In genomic region chr3:146131616-146132410, GRCh38 we compare ENCODE assay signal across 17 cellular contexts. TPM values are rescaled to one million over a fixed set of nuclear protein-coding genes. Genes with fewer than 3 reads are reported as not detected.
DNase-seq lines count a peak whose midpoint lies in the region; ATAC-seq and TF ChIP-seq lines count a peak whose summit lies in the region.
"Had no signal": no experiment of that assay in that cellular context is flagged by ENCODE, and none has a peak within 500 bp of the region (broad histone marks: within the 10 kb centered on the region; RNA-seq: fewer than 3 reads in every experiment).

No MANE protein-coding gene starts in this region.

- H3K4me1 ChIP-seq in heart right ventricle: peaks cover 0 to 59% (median 33%) of the 10 kb centered on the region in 9 donors
- H3K4me1 ChIP-seq in left ventricle myocardium inferior: peaks cover 61% of the 10 kb centered on the region
- H3K4me1 ChIP-seq in aorta (ENCODE audit: control insufficient read depth in 1 of 2, insufficient read depth in 2 of 2, low read length in 2 of 2): peaks cover 0 to 16% of the 10 kb centered on the region in 2 donors
- H3K4me1 ChIP-seq in endodermal cell (ENCODE audit: control insufficient read depth, insufficient read depth, low read length): no peaks in the 10 kb centered on the region
- no peaks in the 10 kb centered on the region for H3K4me1 ChIP-seq in CD8-positive, alpha-beta memory T cell (ENCODE audit: insufficient read depth, low read length)
- H3K4me1 ChIP-seq: BE2C had no signal

- H3K4me3 ChIP-seq in heart right ventricle (no peak overlapping the region), left ventricle myocardium inferior (no peak overlapping the region), aorta (ENCODE audit: low read length in 2 of 2) (no peak overlapping the region), endodermal cell (ENCODE audit: low read length) (no peak overlapping the region)
- no peak overlapping the region for H3K4me3 ChIP-seq in CD8-positive, alpha-beta memory T cell (ENCODE audit: low read length)
- H3K4me3 ChIP-seq: pancreas had no signal

- no peak overlapping the region for H3K9ac ChIP-seq in endodermal cell (ENCODE audit: extremely low read depth, low read length, poor library complexity, severe bottlenecking)

- no peaks in the 10 kb centered on the region for H3K9me3 Mint-ChIP-seq in endodermal cell
- H3K9me3 Mint-ChIP-seq in CD8-positive, alpha-beta memory T cell: no peaks in the 10 kb centered on the region

- peak in 6 of 8 donors; percentile 31 to 77 (median 57) for ATAC-seq in heart right ventricle
- ATAC-seq in aorta (ENCODE audit: low FRiP score): peak; percentile 56

- no peaks in the 10 kb centered on the region for H3K9me3 ChIP-seq in heart right ventricle
- no peaks in the 10 kb centered on the region for H3K9me3 ChIP-seq in left ventricle myocardium inferior (replicated peaks)
- no peaks in the 10 kb centered on the region for H3K9me3 ChIP-seq in aorta (ENCODE audit: control insufficient read depth, low read length)
- H3K9me3 ChIP-seq in endodermal cell (ENCODE audit: control insufficient read depth, low read length): no peaks in the 10 kb centered on the region
- no peaks in the 10 kb centered on the region for H3K9me3 ChIP-seq in CD8-positive, alpha-beta memory T cell (ENCODE audit: low read length)
- H3K9me3 ChIP-seq: BE2C, pancreas had no signal

- DNase-seq in heart right ventricle (no peak), left ventricle myocardium inferior (no peak), amniotic stem cell (lab: John Stamatoyannopoulos, UW) (peak; percentile 2), iris pigment epithelial cell (ENCODE audit: low read depth) (peak; percentile 76), aorta (no peak), endodermal cell (no peak), SK-N-DZ (ENCODE audit: low spot score) (no peak)
- DNase-seq in CD8-positive, alpha-beta memory T cell: no peak
- DNase-seq: activated CD4-positive, alpha-beta T cell treated with anti-CD3 and anti-CD28 coated beads for 48 hours; activated effector memory CD4-positive, alpha-beta T cell treated with Interleukin-2 at 50 U/mL for 16 hours; BE2C; effector memory CD4-positive, alpha-beta T cell; NCI-H187 treated with DMSO at 0.1 percent for 48 hours; pancreas; RPMI8226; stimulated activated CD4-positive, alpha-beta T cell treated with anti-CD3 and anti-CD28 coated beads, Interleukin-4, amount 100 ng/mL, for 1 hour; substantia nigra had no signal

- no peaks in the 10 kb centered on the region for H3K36me3 Mint-ChIP-seq in endodermal cell (ENCODE audit: low read depth)
- no peaks in the 10 kb centered on the region for H3K36me3 Mint-ChIP-seq in CD8-positive, alpha-beta memory T cell

- CTCF ChIA-PET in CD8-positive, alpha-beta memory T cell (lab: Charles Lee): no interaction called here

- H3K27me3 ChIP-seq in heart right ventricle (no peaks in the 10 kb centered on the region), left ventricle myocardium inferior (ENCODE audit: low read depth) (no peaks in the 10 kb centered on the region), aorta (ENCODE audit: control insufficient read depth in 1 of 2, insufficient read depth in 2 of 2, low read length in 1 of 2) (no peaks in the 10 kb centered on the region), endodermal cell (ENCODE audit: control insufficient read depth, insufficient read depth, low read length, poor library complexity, severe bottlenecking) (no peaks in the 10 kb centered on the region)
- no peaks in the 10 kb centered on the region for H3K27me3 ChIP-seq in CD8-positive, alpha-beta memory T cell (ENCODE audit: insufficient read depth, low read length, poor library complexity, severe bottlenecking)
- H3K27me3 ChIP-seq: BE2C, pancreas had no signal

- POLR2A ChIA-PET in CD8-positive, alpha-beta memory T cell (lab: Charles Lee): no interaction called here

- H3K27me3 Mint-ChIP-seq in endodermal cell (ENCODE audit: insufficient read depth): no peaks in the 10 kb centered on the region
- no peaks in the 10 kb centered on the region for H3K27me3 Mint-ChIP-seq in CD8-positive, alpha-beta memory T cell

- TF ChIP-seq CTCF in heart right ventricle (IDR thresholded peaks at IDR 0.05): no peak
- TF ChIP-seq CTCF in left ventricle myocardium inferior (IDR thresholded peaks at IDR 0.05; ENCODE audit: borderline replicate concordance): no peak
- no peak for TF ChIP-seq CTCF in endodermal cell (conservative IDR thresholded peaks at IDR 0.05)

- H3K4me1 Mint-ChIP-seq in endodermal cell: peaks cover 3% of the 10 kb centered on the region
- H3K4me1 Mint-ChIP-seq in CD8-positive, alpha-beta memory T cell: no peaks in the 10 kb centered on the region

- H3K27ac Mint-ChIP-seq in endodermal cell: no peak overlapping the region
- no peak overlapping the region for H3K27ac Mint-ChIP-seq in CD8-positive, alpha-beta memory T cell

- intact Hi-C loops in heart right ventricle (cut with DNase I) (no loop called here), left ventricle myocardium inferior (cut with micrococcal nuclease) (no loop called here), aorta (cut with DNase I) (no loop called here)

- H3K36me3 ChIP-seq in heart right ventricle (no peaks in the 10 kb centered on the region), left ventricle myocardium inferior (no peaks in the 10 kb centered on the region), aorta (ENCODE audit: control insufficient read depth in 1 of 2, insufficient read depth in 2 of 2, low read length in 1 of 2) (no peaks in the 10 kb centered on the region), endodermal cell (ENCODE audit: control insufficient read depth, insufficient read depth, low read length) (no peaks in the 10 kb centered on the region)
- no peaks in the 10 kb centered on the region for H3K36me3 ChIP-seq in CD8-positive, alpha-beta memory T cell (ENCODE audit: insufficient read depth, low read length)
- H3K36me3 ChIP-seq: BE2C, pancreas had no signal

- 84 to 94% methylated on average over 5 of the region's 5 CpGs for WGBS in heart right ventricle, 2 donors
- WGBS in aorta, 2 donors: 28 to 34% methylated on average over 5 of the region's 5 CpGs
- WGBS in endodermal cell (ENCODE audit: insufficient coverage in 1 of 2, insufficient read length in 1 of 2), 2 experiments: 86 to 91% methylated on average over 1 to 5 of the region's 5 CpGs

- H3K4me3 Mint-ChIP-seq in endodermal cell: no peak overlapping the region
- no peak overlapping the region for H3K4me3 Mint-ChIP-seq in CD8-positive, alpha-beta memory T cell

- peak overlapping the region in 1 of 10 donors; percentile 8 for H3K27ac ChIP-seq in heart right ventricle
- no peak overlapping the region for H3K27ac ChIP-seq in left ventricle myocardium inferior (replicated peaks)
- H3K27ac ChIP-seq in aorta (ENCODE audit: low read depth in 1 of 2, low read length in 2 of 2): peak overlapping the region; percentile 50 to 76
- H3K27ac ChIP-seq in endodermal cell (ENCODE audit: low read depth, low read length): no peak overlapping the region
- no peak overlapping the region for H3K27ac ChIP-seq in CD8-positive, alpha-beta memory T cell (ENCODE audit: low read depth, low read length)
- H3K27ac ChIP-seq: pancreas had no signal

RNA-seq across cellular contexts. Expression of gene PLOD2, which starts 29.2 kb away (rescaled TPM):
- total RNA-seq in heart right ventricle (10 to 100 TPM; 12.5 to 44.6 (median 16.8) TPM), left ventricle myocardium inferior (21.1 TPM), aorta (100 to 1,000 TPM; 109 to 147 TPM), endodermal cell (10 to 100 TPM; 37.9 to 65.5 TPM)
- polyA plus RNA-seq in heart right ventricle (10 to 100 TPM; 13.7 to 32.7 TPM), aorta (10 to 100 TPM; 15.4 to 30.8 TPM)
- 35.4 TPM for polyA plus RNA-seq in endodermal cell (2013, experiment 1 of 2)
- polyA plus RNA-seq in endodermal cell (2013, experiment 2 of 2): 40.9 TPM
- 17.1 and 19.6 TPM in 2 replicates for polyA plus RNA-seq in SK-N-DZ (2014; cell fraction: cytosol; rRNA removed)
- 35.8 and 50.0 TPM in 2 replicates for polyA plus RNA-seq in SK-N-DZ (2014; cell fraction: nucleus; rRNA removed)
- total RNA-seq in CD8-positive, alpha-beta memory T cell: under 1 TPM; 0.18 to 0.35 TPM
- not detected for polyA plus RNA-seq in CD8-positive, alpha-beta memory T cell

Comparison
In these comparisons a context has a peak if more than half of its experiments do, and no peak if none do; other contexts are left out.
1. DNase-seq: peak in amniotic stem cell (single experiment) and iris pigment epithelial cell (single experiment); none in heart right ventricle (0 of 2), left ventricle myocardium inferior (single experiment), aorta (0 of 2), endodermal cell (single experiment), SK-N-DZ (single experiment) and CD8-positive, alpha-beta memory T cell (0 of 5).
2. H3K27ac ChIP-seq: peak in aorta (2 of 2); none in left ventricle myocardium inferior (single experiment), endodermal cell (single experiment) and CD8-positive, alpha-beta memory T cell (single experiment).
3. RNA of gene PLOD2, which starts 29.2 kb away (total RNA-seq): 109 to 147 TPM in aorta, 37.9 to 65.5 TPM in endodermal cell, 21.1 TPM in left ventricle myocardium inferior (single experiment) and 12.5 to 44.6 TPM in heart right ventricle; 0.18 to 0.35 TPM in CD8-positive, alpha-beta memory T cell; every median in the first group is over 4 times any median in the second.